Comparison of ENCODE assay signal across 20 cellular contexts in genomic region chr7:91520645-91521044, GRCh38.
"Had no signal": no experiment of that assay in that cellular context is flagged by ENCODE, and none has a peak within 500 bp of the region (broad histone marks: within the 10 kb centered on the region; RNA-seq: fewer than 3 reads in every experiment).

No MANE protein-coding gene starts in this region.

- H3K36me3 ChIP-seq: thyroid gland, uterus, WERI-Rb-1 had no signal

- H3K4me1 ChIP-seq: foreskin keratinocyte, uterus had no signal

- ATAC-seq: activated CD4-positive, alpha-beta T cell treated with anti-CD3 and anti-CD28 coated beads for 36 hours; activated CD8-positive, alpha-beta memory T cell treated with anti-CD3 and anti-CD28 coated beads, Interleukin-2, amount 10 ng/mL, durations not matched to agents 7 days and 5 days; effector memory CD8-positive, alpha-beta T cell; foreskin keratinocyte; left ventricle myocardium superior; mucosa of descending colon; naive thymus-derived CD8-positive, alpha-beta T cell; stimulated activated naive B cell treated with anti-CD40 and anti-IgM and Interleukin-4, amounts not matched to agents 10 μg/mL and 1 μg/mL and 100 μg/mL, for 72 hours had no signal

- H3K4me3 ChIP-seq: mucosa of descending colon, thyroid gland, uterus had no signal

- H3K27me3 ChIP-seq: thyroid gland, uterus had no signal

- H3K9me3 ChIP-seq: mucosa of descending colon, thyroid gland, uterus had no signal

- H3K27ac ChIP-seq: foreskin keratinocyte, thyroid gland, uterus, WERI-Rb-1 had no signal

- DNase-seq: activated CD4-positive, alpha-beta memory T cell treated with anti-CD3 and anti-CD28 coated beads for 36 hours; activated CD4-positive, alpha-beta T cell treated with anti-CD3 and anti-CD28 coated beads for 36 hours; activated CD8-positive, alpha-beta memory T cell treated with anti-CD3 and anti-CD28 coated beads, Interleukin-2, amount 10 ng/mL, durations not matched to agents 7 days and 5 days; activated effector memory CD4-positive, alpha-beta T cell treated with Interleukin-2 at 50 U/mL for 16 hours; activated naive CD4-positive, alpha-beta T cell treated with anti-CD3 and anti-CD28 coated beads, Interleukin-2, amount 50 U/mL, for 16 hours; activated T-cell treated with anti-CD3 and anti-CD28 coated beads, Interleukin-2, amount 50 U/mL, for 24 hours; dermis blood vessel endothelial cell; effector memory CD8-positive, alpha-beta T cell; foreskin keratinocyte; glutamatergic neuron; hypothalamus; left ventricle myocardium superior; mucosa of descending colon; naive thymus-derived CD8-positive, alpha-beta T cell; retina; stimulated activated CD4-positive, alpha-beta T cell treated with anti-CD3 and anti-CD28 coated beads, Interleukin-4, amount 100 ng/mL, for 1 hour; stimulated activated naive B cell treated with anti-CD40 and anti-IgM and Interleukin-4, amounts not matched to agents 10 μg/mL and 1 μg/mL and 100 μg/mL, for 72 hours; thyroid gland; uterus; WERI-Rb-1 had no signal
